In genomic region chr14:103020271-103020910, GRCh38 we compare ENCODE assay signal across 18 cellular contexts. TPM values are rescaled to one million over a fixed set of nuclear protein-coding genes. Genes with fewer than 3 reads are reported as not detected.
DNase-seq lines count a peak whose midpoint lies in the region; ATAC-seq, FAIRE-seq and TF ChIP-seq lines count a peak whose summit lies in the region.
"Had no signal": no experiment of that assay in that cellular context is flagged by ENCODE, and none has a peak within 500 bp of the region (broad histone marks: within the 10 kb centered on the region; RNA-seq: fewer than 3 reads in every experiment).

No MANE protein-coding gene starts in this region.

- H3K27me3 Mint-ChIP-seq in Calu3 (ENCODE audit: unreplicated experiment) (no peaks in the 10 kb centered on the region), T-helper 17 cell (peaks cover 8% of the 10 kb centered on the region), endothelial cell (ENCODE audit: unreplicated experiment) (peaks cover 11% of the 10 kb centered on the region)
- peaks cover 10% of the 10 kb centered on the region for H3K27me3 Mint-ChIP-seq in activated naive CD8-positive, alpha-beta T cell treated with anti-CD3 and anti-CD28 coated beads for 36 hours

- CTCF ChIA-PET in Calu3 (lab: Charles Lee), result no interaction called here

- H3K27ac Mint-ChIP-seq in Calu3 (ENCODE audit: unreplicated experiment), result peak overlapping the region; percentile 27
- peak overlapping the region; percentile 51 for H3K27ac Mint-ChIP-seq in T-helper 17 cell
- peak overlapping the region; percentile 48 for H3K27ac Mint-ChIP-seq in endothelial cell (ENCODE audit: unreplicated experiment)
- H3K27ac Mint-ChIP-seq in activated naive CD8-positive, alpha-beta T cell treated with anti-CD3 and anti-CD28 coated beads for 36 hours, result no peak overlapping the region

- H3K4me1 Mint-ChIP-seq in Calu3 (ENCODE audit: low read depth, unreplicated experiment) (peaks cover 56% of the 10 kb centered on the region), T-helper 17 cell (peaks cover 18% of the 10 kb centered on the region), endothelial cell (ENCODE audit: unreplicated experiment) (peaks cover 85% of the 10 kb centered on the region)
- no peaks in the 10 kb centered on the region for H3K4me1 Mint-ChIP-seq in activated naive CD8-positive, alpha-beta T cell treated with anti-CD3 and anti-CD28 coated beads for 36 hours

- no peak for TF ChIP-seq POLR2A in GM12892 (IDR thresholded peaks at IDR 0.05; ENCODE audit: low read depth, low read length)

- TF ChIP-seq CTCF in Calu3 (IDR thresholded peaks at IDR 0.05; ENCODE audit: unreplicated experiment), result no peak
- no peak for TF ChIP-seq CTCF in endothelial cell (IDR thresholded peaks at IDR 0.05; ENCODE audit: unreplicated experiment)

- H3K36me3 Mint-ChIP-seq in Calu3 (ENCODE audit: insufficient read depth, unreplicated experiment) (peaks cover 20% of the 10 kb centered on the region), T-helper 17 cell (ENCODE audit: low read depth) (peaks cover 2% of the 10 kb centered on the region), endothelial cell (ENCODE audit: low read depth, unreplicated experiment) (peaks cover 29% of the 10 kb centered on the region)
- H3K36me3 Mint-ChIP-seq in activated naive CD8-positive, alpha-beta T cell treated with anti-CD3 and anti-CD28 coated beads for 36 hours, result no peaks in the 10 kb centered on the region

- no peak overlapping the region for H3K4me3 Mint-ChIP-seq in Calu3 (ENCODE audit: low read depth, unreplicated experiment)
- H3K4me3 Mint-ChIP-seq in T-helper 17 cell, result peak overlapping the region; percentile 64
- H3K4me3 Mint-ChIP-seq in endothelial cell (ENCODE audit: unreplicated experiment), result peak overlapping the region; percentile 59
- H3K4me3 Mint-ChIP-seq in activated naive CD8-positive, alpha-beta T cell treated with anti-CD3 and anti-CD28 coated beads for 36 hours, result no peak overlapping the region

- no peaks in the 10 kb centered on the region for H3K9me3 ChIP-seq in T-helper 17 cell (ENCODE audit: control insufficient read depth, low read length, poor library complexity, severe bottlenecking)

- ATAC-seq in T-helper 17 cell, result no peak
- ATAC-seq: HCT116, K562 had no signal

- DNase-seq in Calu3 (no peak), T-helper 17 cell (no peak), endothelial cell (ENCODE audit: low spot score) (no peak), posterior vena cava (ENCODE audit: low spot score) (peak; percentile 70), GM19238 (ENCODE audit: insufficient read length, low spot score) (no peak), HTR-8/SVneo (ENCODE audit: insufficient read length, low spot score) (no peak), GM12892 (ENCODE audit: insufficient read length) (no peak)
- no peak for DNase-seq in activated naive CD8-positive, alpha-beta T cell treated with anti-CD3 and anti-CD28 coated beads for 36 hours
- DNase-seq: NCI-H1048, NCI-H146, NCI-H2107, NCI-H226, NCI-H526, RPMI8226 had no signal

- H3K9me3 Mint-ChIP-seq in Calu3 (ENCODE audit: low read depth, unreplicated experiment) (no peaks in the 10 kb centered on the region), endothelial cell (ENCODE audit: unreplicated experiment) (no peaks in the 10 kb centered on the region)
- no peaks in the 10 kb centered on the region for H3K9me3 Mint-ChIP-seq in activated naive CD8-positive, alpha-beta T cell treated with anti-CD3 and anti-CD28 coated beads for 36 hours

- intact Hi-C loops in Calu3 (cut with micrococcal nuclease; ENCODE audit: unreplicated experiment) (no loop called here), posterior vena cava (cut with DNase I) (loop anchor here in 1 of 2 donors (5.0 kb wide), 1 partner anchor 37 kb away; the partner anchor contains the start of gene CDC42BPB)

- no TSS peak for BruUV-seq in Calu3 (replicated peaks; lab: Mats Ljungman, UMichigan)

- no peak for FAIRE-seq in HTR-8/SVneo (lab: Jason Lieb, UNC)
- FAIRE-seq in GM12892 (lab: Jason Lieb, UNC), result no peak
- FAIRE-seq: GM18507, GM19239, K562 had no signal

RNA-seq across cellular contexts. Expression of gene CDC42BPB, which starts 37.0 kb away (rescaled TPM):
- total RNA-seq in Calu3 (2022) (98.7 and 112 TPM in 2 replicates), T-helper 17 cell (10 to 100 TPM; 11.6 to 16.3 TPM), endothelial cell (ENCODE audit: unreplicated experiment) (187 TPM), posterior vena cava (10 to 100 TPM; 81.1 to 89.3 TPM)
- 9.6 TPM for polyA plus RNA-seq in GM12892 (2012; ENCODE audit: missing spikeins)
- 1 to 10 TPM; 2.0 to 2.5 TPM for total RNA-seq in activated naive CD8-positive, alpha-beta T cell treated with anti-CD3 and anti-CD28 coated beads for 36 hours

Comparison
In these comparisons a context has a peak if more than half of its experiments do, and no peak if none do; other contexts are left out.
1. H3K4me3 Mint-ChIP-seq: peak in T-helper 17 cell (single experiment) and endothelial cell (single experiment); none in Calu3 (single experiment) and activated naive CD8-positive, alpha-beta T cell treated with anti-CD3 and anti-CD28 coated beads for 36 hours (single experiment).